ENCODE assay signal across 1 cellular context in the genomic region with DNA sequence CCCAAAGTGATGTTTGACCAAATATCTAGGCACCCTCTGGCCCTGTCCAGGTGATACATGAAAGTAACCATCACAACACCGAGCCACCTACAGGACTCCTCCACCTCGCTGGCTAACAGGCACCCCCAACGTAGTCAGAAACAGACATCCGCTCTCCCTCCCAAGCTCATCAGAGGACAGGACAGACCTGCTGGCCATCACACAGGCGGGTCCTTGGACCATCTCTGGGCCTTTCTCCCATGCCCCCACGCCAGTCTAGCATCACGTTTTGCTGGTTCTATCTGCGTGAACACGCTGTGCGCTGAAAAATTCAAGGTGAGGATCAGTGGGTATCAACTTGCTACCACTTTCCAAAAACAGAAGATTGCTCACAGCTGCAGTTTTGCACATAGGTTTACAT.
TF ChIP-seq lines count a peak whose summit lies in the region.

No MANE protein-coding gene starts in this region.

TF ChIP-seq in H1, 55 proteins besides CTCF, POLR2A, EP300 and RAD21:
- TF ChIP-seq CTBP2 (IDR thresholded peaks at IDR 0.05; ENCODE audit: borderline replicate concordance, insufficient read depth, insufficient read length, low read length) (no peak), YY1 (IDR thresholded peaks at IDR 0.05; ENCODE audit: low read depth, low read length) (no peak), JUND (IDR thresholded peaks at IDR 0.05; ENCODE audit: low read length) (no peak), SP4 (IDR thresholded peaks at IDR 0.05; ENCODE audit: low read length) (no peak), CHD2 (IDR thresholded peaks at IDR 0.05; ENCODE audit: low read length) (no peak), ZNF274 (IDR thresholded peaks at IDR 0.05; ENCODE audit: borderline replicate concordance, extremely low read depth, low read length) (no peak), HDAC2 (IDR thresholded peaks at IDR 0.05; ENCODE audit: borderline replicate concordance in 1 of 2, low read depth in 2 of 2, low read length in 2 of 2) (no peak)
